In genomic region chr7:53094191-53094590, GRCh38 we compare ENCODE assay signal across 30 cellular contexts. TPM values are rescaled to one million over a fixed set of nuclear protein-coding genes. Genes with fewer than 3 reads are reported as not detected.
"Had no signal": no experiment of that assay in that cellular context is flagged by ENCODE, and none has a peak within 500 bp of the region (broad histone marks: within the 10 kb centered on the region; RNA-seq: fewer than 3 reads in every experiment).

No MANE protein-coding gene starts in this region.

- H3K27me3 ChIP-seq: stomach, suprapubic skin, testis, thyroid gland, tibial artery, tibial nerve, transverse colon, upper lobe of left lung, upper lobe of right lung, uterus, vagina had no signal

- H3K36me3 ChIP-seq: stomach, suprapubic skin, thoracic aorta, thyroid gland, tibial artery, tibial nerve, transverse colon, upper lobe of left lung, upper lobe of right lung, uterus, vagina had no signal

- H3K9me3 ChIP-seq: testis, thoracic aorta, thyroid gland, tibial artery, tibial nerve, transverse colon, upper lobe of left lung, upper lobe of right lung, uterus, vagina had no signal

- H3K4me3 ChIP-seq: stomach, suprapubic skin, testis, thoracic aorta, thyroid gland, tibial artery, tibial nerve, transverse colon, upper lobe of left lung, upper lobe of right lung, uterus, vagina had no signal

- DNase-seq: stimulated activated CD4-positive, alpha-beta T cell treated with anti-CD3 and anti-CD28 coated beads, Interleukin-2, amount 100 ng/mL, for 48 hours; stimulated activated CD4-positive, alpha-beta T cell treated with anti-CD3 and anti-CD28 coated beads, Interleukin-4, amount 100 ng/mL, for 1 hour; stimulated activated CD4-positive, alpha-beta T cell treated with anti-CD3 and anti-CD28 coated beads, Interleukin-4, amount 100 ng/mL, for 24 hours; stimulated activated CD4-positive, alpha-beta T cell treated with anti-CD3 and anti-CD28 coated beads, Interleukin-4, amount 100 ng/mL, for 4 hours; stimulated activated CD8-positive, alpha-beta memory T cell treated with anti-CD3 and anti-CD28 coated beads, Interleukin-4, amount 100 ng/mL, for 48 hours; stimulated activated naive B cell treated with anti-CD40 and anti-IgM and Interleukin-4, amounts not matched to agents 10 μg/mL and 1 μg/mL and 100 μg/mL, for 72 hours; stimulated activated naive CD4-positive, alpha-beta T cell; stimulated activated naive CD4-positive, alpha-beta T cell treated with Interleukin-2 at 50 U/mL for 16 hours; stimulated activated naive CD8-positive, alpha-beta T cell treated with anti-CD3 and anti-CD28 coated beads, Interleukin-15, amount 100 ng/mL, for 72 hours; stimulated activated naive CD8-positive, alpha-beta T cell treated with anti-CD3 and anti-CD28 coated beads, Interleukin-15, Interleukin-2, amounts not matched to agents 100 U/mL and 50 U/mL, for 24 hours; stomach; substantia nigra; testis; thyroid gland; tibial artery; transverse colon; upper lobe of left lung; upper lobe of right lung; uterus had no signal

- H3K4me1 ChIP-seq: stomach, suprapubic skin, testis, thyroid gland, tibial artery, tibial nerve, transverse colon, upper lobe of left lung, upper lobe of right lung, uterus, vagina had no signal

- ATAC-seq: stimulated activated effector memory CD8-positive, alpha-beta T cell treated with anti-CD3 and anti-CD28 coated beads, Interleukin-12 subunit alpha, Interleukin-12 subunit beta, amount 100 ng/mL, for 72 hours; stimulated activated memory B cell treated with anti-CD40 and anti-IgM and Interleukin-4, amounts not matched to agents 10 μg/mL and 1 μg/mL and 100 μg/mL, for 72 hours; stimulated activated naive B cell treated with anti-CD40 and anti-IgM and Interleukin-4, amounts not matched to agents 10 μg/mL and 1 μg/mL and 100 μg/mL, for 72 hours; stimulated activated naive CD8-positive, alpha-beta T cell treated with anti-CD3 and anti-CD28 coated beads, Interleukin-15, amount 100 ng/mL, for 72 hours; stimulated activated naive CD8-positive, alpha-beta T cell treated with anti-CD3 and anti-CD28 coated beads, Interleukin-15, Interleukin-2, amounts not matched to agents 100 U/mL and 50 U/mL, for 24 hours; upper lobe of right lung had no signal

- H3K27ac ChIP-seq: stomach, suprapubic skin, testis, thoracic aorta, thyroid gland, tibial artery, tibial nerve, transverse colon, upper lobe of left lung, upper lobe of right lung, uterus, vagina had no signal

RNA-seq across cellular contexts. Expression of gene POM121L12, which starts 58.8 kb away (rescaled TPM):
- total RNA-seq: stomach, subcutaneous adipose tissue, suprapubic skin, temporal lobe, thoracic aorta, thyroid gland, tibial nerve, transverse colon, upper lobe of left lung, upper lobe of right lung, ureter, urinary bladder, uterus, vagina had no signal
- polyA plus RNA-seq: stomach, thymus, urinary bladder had no signal
